In the genomic region with DNA sequence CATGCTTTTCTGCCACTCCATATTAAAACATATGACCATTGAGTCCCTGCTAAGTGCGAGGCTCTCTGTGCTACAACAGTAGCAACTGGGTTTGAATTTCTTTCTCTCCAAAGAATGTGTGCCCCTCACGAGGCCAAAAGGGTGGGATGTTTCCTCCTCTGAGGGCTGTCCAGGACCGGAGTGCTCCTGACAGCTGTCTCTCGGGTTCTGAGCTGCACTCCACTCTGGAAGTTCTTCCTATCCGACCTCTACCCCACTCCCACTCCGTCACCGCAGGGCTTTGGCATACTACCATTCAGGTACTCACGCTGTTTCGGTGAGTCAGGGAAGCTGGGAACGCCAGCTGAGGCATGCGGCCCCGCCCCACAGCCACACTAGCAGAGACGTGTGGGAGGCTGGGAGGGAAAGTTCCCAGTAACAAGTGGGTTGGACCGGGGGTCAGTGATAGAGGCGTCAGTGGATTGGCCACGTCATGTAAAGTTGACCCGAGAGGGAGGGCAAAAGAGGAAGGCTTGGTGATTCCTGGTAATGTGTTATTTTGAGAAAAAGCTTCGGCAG, we compare ENCODE assay signal across 1 cellular context.
TF ChIP-seq lines count a peak whose summit lies in the region.

No MANE protein-coding gene starts in this region.

TF ChIP-seq in K562, 482 proteins besides CTCF, POLR2A, EP300 and RAD21 (continued from another document and continues in another):
- TF ChIP-seq BRF2 (IDR thresholded peaks at IDR 0.05; ENCODE audit: borderline replicate concordance, insufficient read depth, insufficient read length) (no peak), PRMT5 (CRISPR knock-in tag; IDR thresholded peaks at IDR 0.05) (no peak), SAP30 (IDR thresholded peaks at IDR 0.05; ENCODE audit: borderline replicate concordance, insufficient read depth, low read depth, low read length, poor library complexity, severe bottlenecking) (no peak), CC2D1A (IDR thresholded peaks at IDR 0.05) (no peak), SMAD3 (CRISPR knock-in tag; conservative IDR thresholded peaks at IDR 0.05) (no peak), GMEB1 (CRISPR knock-in tag; IDR thresholded peaks at IDR 0.05) (no peak), RBFOX2 (IDR thresholded peaks at IDR 0.05; ENCODE audit: low read depth, low read length) (no peak), ZNF197 (CRISPR knock-in tag; IDR thresholded peaks at IDR 0.05; ENCODE audit: low read depth) (no peak), GABPB2 (CRISPR knock-in tag; conservative IDR thresholded peaks at IDR 0.05) (no peak), HES1 (IDR thresholded peaks at IDR 0.05; ENCODE audit: low read depth) (no peak), ZNF165 (CRISPR knock-in tag; IDR thresholded peaks at IDR 0.05; ENCODE audit: borderline replicate concordance) (no peak), KDM2B (CRISPR knock-in tag; IDR thresholded peaks at IDR 0.05) (no peak), RBBP5 (IDR thresholded peaks at IDR 0.05; ENCODE audit: borderline replicate concordance, insufficient read depth, low read length, poor library complexity, severe bottlenecking) (no peak), MLX (CRISPR knock-in tag; conservative IDR thresholded peaks at IDR 0.05) (no peak), SIX5 (IDR thresholded peaks at IDR 0.05; ENCODE audit: borderline replicate concordance in 1 of 2, insufficient read depth in 1 of 2, low read depth in 1 of 2, low read length in 2 of 2) (no peak), GATA2 (CRISPR knock-in tag; IDR thresholded peaks at IDR 0.05) (no peak), CREB5 (CRISPR knock-in tag; IDR thresholded peaks at IDR 0.05) (no peak), ZNF384 (IDR thresholded peaks at IDR 0.05; ENCODE audit: low read depth, low read length) (no peak), ZNF764 (CRISPR knock-in tag; IDR thresholded peaks at IDR 0.05; ENCODE audit: low read depth) (no peak), HNRNPH1 (optimal IDR thresholded peaks at IDR 0.05; ENCODE audit: low read depth, low read length) (no peak), ZFP36 (IDR thresholded peaks at IDR 0.05; ENCODE audit: low read depth, low read length, partially characterized antibody) (peak; percentile 13), CBX1 (IDR thresholded peaks at IDR 0.05; ENCODE audit: low read depth) (no peak), SNAPC5 (CRISPR knock-in tag; IDR thresholded peaks at IDR 0.05) (no peak), MEIS2 (IDR thresholded peaks at IDR 0.05; ENCODE audit: partially characterized antibody) (peak; percentile 16), PREB (CRISPR knock-in tag; IDR thresholded peaks at IDR 0.05) (no peak), MITF (IDR thresholded peaks at IDR 0.05) (no peak), HNRNPUL1 (IDR thresholded peaks at IDR 0.05; ENCODE audit: low read length) (no peak), MAFK (IDR thresholded peaks at IDR 0.05; ENCODE audit: low read length) (peak; percentile 27; the same call in 1 of the 2 replicates), ETV1 (tag; conservative IDR thresholded peaks at IDR 0.05; ENCODE audit: low read depth) (no peak), HMGN3 (IDR thresholded peaks at IDR 0.05; ENCODE audit: borderline replicate concordance, extremely low read depth, insufficient read length, low read depth, low read length) (no peak), ZNF217 (CRISPR knock-in tag; IDR thresholded peaks at IDR 0.05) (no peak), ZBED1 (IDR thresholded peaks at IDR 0.05) (peak; percentile 28), ZFP91 (CRISPR knock-in tag; IDR thresholded peaks at IDR 0.05) (no peak), ZNF282 (CRISPR knock-in tag; IDR thresholded peaks at IDR 0.05) (no peak), NR3C1 (CRISPR knock-in tag; IDR thresholded peaks at IDR 0.05) (no peak)
- TF ChIP-seq, protein P1, sequence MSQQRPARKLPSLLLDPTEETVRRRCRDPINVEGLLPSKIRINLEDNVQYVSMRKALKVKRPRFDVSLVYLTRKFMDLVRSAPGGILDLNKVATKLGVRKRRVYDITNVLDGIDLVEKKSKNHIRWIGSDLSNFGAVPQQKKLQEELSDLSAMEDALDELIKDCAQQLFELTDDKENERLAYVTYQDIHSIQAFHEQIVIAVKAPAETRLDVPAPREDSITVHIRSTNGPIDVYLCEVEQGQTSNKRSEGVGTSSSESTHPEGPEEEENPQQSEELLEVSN (IDR thresholded peaks at IDR 0.05; ENCODE audit: borderline replicate concordance in 1 of 2, extremely low read depth in 1 of 2, insufficient read depth in 1 of 2, insufficient read length in 1 of 2, low read depth in 1 of 2, low read length in 1 of 2, poor library complexity in 1 of 2, severe bottlenecking in 1 of 2) = peak; percentile 41 to 73
- TF ChIP-seq, protein P2, sequence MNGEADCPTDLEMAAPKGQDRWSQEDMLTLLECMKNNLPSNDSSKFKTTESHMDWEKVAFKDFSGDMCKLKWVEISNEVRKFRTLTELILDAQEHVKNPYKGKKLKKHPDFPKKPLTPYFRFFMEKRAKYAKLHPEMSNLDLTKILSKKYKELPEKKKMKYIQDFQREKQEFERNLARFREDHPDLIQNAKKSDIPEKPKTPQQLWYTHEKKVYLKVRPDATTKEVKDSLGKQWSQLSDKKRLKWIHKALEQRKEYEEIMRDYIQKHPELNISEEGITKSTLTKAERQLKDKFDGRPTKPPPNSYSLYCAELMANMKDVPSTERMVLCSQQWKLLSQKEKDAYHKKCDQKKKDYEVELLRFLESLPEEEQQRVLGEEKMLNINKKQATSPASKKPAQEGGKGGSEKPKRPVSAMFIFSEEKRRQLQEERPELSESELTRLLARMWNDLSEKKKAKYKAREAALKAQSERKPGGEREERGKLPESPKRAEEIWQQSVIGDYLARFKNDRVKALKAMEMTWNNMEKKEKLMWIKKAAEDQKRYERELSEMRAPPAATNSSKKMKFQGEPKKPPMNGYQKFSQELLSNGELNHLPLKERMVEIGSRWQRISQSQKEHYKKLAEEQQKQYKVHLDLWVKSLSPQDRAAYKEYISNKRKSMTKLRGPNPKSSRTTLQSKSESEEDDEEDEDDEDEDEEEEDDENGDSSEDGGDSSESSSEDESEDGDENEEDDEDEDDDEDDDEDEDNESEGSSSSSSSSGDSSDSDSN (IDR thresholded peaks at IDR 0.05; ENCODE audit: borderline replicate concordance in 1 of 2, low read depth in 2 of 2, low read length in 2 of 2) = no peak
- TF ChIP-seq, protein P3, sequence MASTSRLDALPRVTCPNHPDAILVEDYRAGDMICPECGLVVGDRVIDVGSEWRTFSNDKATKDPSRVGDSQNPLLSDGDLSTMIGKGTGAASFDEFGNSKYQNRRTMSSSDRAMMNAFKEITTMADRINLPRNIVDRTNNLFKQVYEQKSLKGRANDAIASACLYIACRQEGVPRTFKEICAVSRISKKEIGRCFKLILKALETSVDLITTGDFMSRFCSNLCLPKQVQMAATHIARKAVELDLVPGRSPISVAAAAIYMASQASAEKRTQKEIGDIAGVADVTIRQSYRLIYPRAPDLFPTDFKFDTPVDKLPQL (IDR thresholded peaks at IDR 0.05; ENCODE audit: extremely low read depth, insufficient read length) = no peak
- TF ChIP-seq, protein P4, sequence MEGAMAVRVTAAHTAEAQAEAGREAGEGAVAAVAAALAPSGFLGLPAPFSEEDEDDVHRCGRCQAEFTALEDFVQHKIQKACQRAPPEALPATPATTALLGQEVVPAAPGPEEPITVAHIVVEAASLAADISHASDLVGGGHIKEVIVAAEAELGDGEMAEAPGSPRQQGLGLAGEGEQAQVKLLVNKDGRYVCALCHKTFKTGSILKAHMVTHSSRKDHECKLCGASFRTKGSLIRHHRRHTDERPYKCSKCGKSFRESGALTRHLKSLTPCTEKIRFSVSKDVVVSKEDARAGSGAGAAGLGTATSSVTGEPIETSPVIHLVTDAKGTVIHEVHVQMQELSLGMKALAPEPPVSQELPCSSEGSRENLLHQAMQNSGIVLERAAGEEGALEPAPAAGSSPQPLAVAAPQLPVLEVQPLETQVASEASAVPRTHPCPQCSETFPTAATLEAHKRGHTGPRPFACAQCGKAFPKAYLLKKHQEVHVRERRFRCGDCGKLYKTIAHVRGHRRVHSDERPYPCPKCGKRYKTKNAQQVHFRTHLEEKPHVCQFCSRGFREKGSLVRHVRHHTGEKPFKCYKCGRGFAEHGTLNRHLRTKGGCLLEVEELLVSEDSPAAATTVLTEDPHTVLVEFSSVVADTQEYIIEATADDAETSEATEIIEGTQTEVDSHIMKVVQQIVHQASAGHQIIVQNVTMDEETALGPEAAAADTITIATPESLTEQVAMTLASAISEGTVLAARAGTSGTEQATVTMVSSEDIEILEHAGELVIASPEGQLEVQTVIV (CRISPR knock-in tag; IDR thresholded peaks at IDR 0.05; ENCODE audit: borderline replicate concordance) = no peak
- TF ChIP-seq, protein P5, sequence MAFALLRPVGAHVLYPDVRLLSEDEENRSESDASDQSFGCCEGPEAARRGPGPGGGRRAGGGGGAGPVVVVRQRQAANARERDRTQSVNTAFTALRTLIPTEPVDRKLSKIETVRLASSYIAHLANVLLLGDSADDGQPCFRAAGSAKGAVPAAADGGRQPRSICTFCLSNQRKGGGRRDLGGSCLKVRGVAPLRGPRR (CRISPR knock-in tag; IDR thresholded peaks at IDR 0.05) = no peak
